Comparison of ENCODE assay signal across 1 cellular context in genomic region chr9:35790385-35791291, GRCh38.
TF ChIP-seq lines count a peak whose summit lies in the region.

No MANE protein-coding gene starts in this region.

TF ChIP-seq in H1, 55 proteins besides CTCF, POLR2A, EP300 and RAD21:
- TF ChIP-seq ASH2L (IDR thresholded peaks at IDR 0.05; ENCODE audit: low read length) (peak; percentile 18), SP2 (IDR thresholded peaks at IDR 0.05; ENCODE audit: low read length) (no peak), USF2 (IDR thresholded peaks at IDR 0.05; ENCODE audit: low read length) (no peak), MAX (IDR thresholded peaks at IDR 0.05) (peak; percentile 58), HDAC2 (IDR thresholded peaks at IDR 0.05; ENCODE audit: borderline replicate concordance in 1 of 2, low read depth in 2 of 2, low read length in 2 of 2) (0 out of 4 replicates have a peak, but pooled peaks of 1 of the 2 experiments have one; percentile 19), BRCA1 (IDR thresholded peaks at IDR 0.05; ENCODE audit: low read depth, low read length) (peak; percentile 27; the same call in 1 of the 2 replicates), EZH2 (IDR thresholded peaks at IDR 0.05; ENCODE audit: low read depth, low read length, severe bottlenecking) (peak; percentile 32), TAF1 (IDR thresholded peaks at IDR 0.05; ENCODE audit: low read depth, low read length) (0 out of 2 replicates have a peak, but pooled peaks have one; percentile 23), E2F6 (IDR thresholded peaks at IDR 0.05) (peak; percentile 34; the same call in 1 of the 2 replicates), GABPA (IDR thresholded peaks at IDR 0.05; ENCODE audit: borderline replicate concordance, insufficient read depth, low read length) (0 out of 2 replicates have a peak, but pooled peaks have one; percentile 35), YY1 (IDR thresholded peaks at IDR 0.05; ENCODE audit: low read depth, low read length) (peak; percentile 33; the same call in 1 of the 2 replicates), TBP (IDR thresholded peaks at IDR 0.05; ENCODE audit: low read depth, low read length) (0 out of 2 replicates have a peak, but pooled peaks have one; percentile 22), JUND (IDR thresholded peaks at IDR 0.05; ENCODE audit: low read length) (0 out of 2 replicates have a peak, but pooled peaks have one; percentile 35), PHF8 (conservative IDR thresholded peaks at IDR 0.05; ENCODE audit: low read depth, low read length) (0 out of 2 replicates have a peak, but pooled peaks have one; percentile 34), CEBPB (IDR thresholded peaks at IDR 0.05; ENCODE audit: low read depth, low read length) (no peak)
